Comparison of ENCODE assay signal across 13 cellular contexts in genomic region chr15:57562220-57562769, GRCh38. TPM values are rescaled to one million over a fixed set of nuclear protein-coding genes. Genes with fewer than 3 reads are reported as not detected.
A peak's percentile ranks its signal among the peaks of the same experiment; 100 is the strongest.
DNase-seq lines count a peak whose midpoint lies in the region; ATAC-seq lines count a peak whose summit lies in the region.
"Had no signal": no experiment of that assay in that cellular context is flagged by ENCODE, and none has a peak within 500 bp of the region (broad histone marks: within the 10 kb centered on the region; RNA-seq: fewer than 3 reads in every experiment).

No MANE protein-coding gene starts in this region.

- intact Hi-C loops in cardiac septum (cut with DNase I): loop anchor here (2.0 to 5.0 kb wide), 3 partner anchors 33 to 170 kb away; no protein-coding TSS in a partner anchor

- peaks cover 30% of the 10 kb centered on the region for H3K27me3 Mint-ChIP-seq in activated naive CD8-positive, alpha-beta T cell treated with anti-CD3 and anti-CD28 coated beads for 36 hours
- H3K27me3 Mint-ChIP-seq in stimulated activated naive B cell treated with anti-CD40 and anti-IgM and Interleukin-4, amounts not matched to agents 10 μg/mL and 1 μg/mL and 100 μg/mL, for 72 hours: peaks cover 0 to 9% of the 10 kb centered on the region in 2 donors

- ATAC-seq in stimulated activated naive B cell treated with anti-CD40 and anti-IgM and Interleukin-4, amounts not matched to agents 10 μg/mL and 1 μg/mL and 100 μg/mL, for 72 hours (replicated peaks): no peak
- ATAC-seq: left colon had no signal

- peaks cover 36% of the 10 kb centered on the region for H3K4me1 Mint-ChIP-seq in activated naive CD8-positive, alpha-beta T cell treated with anti-CD3 and anti-CD28 coated beads for 36 hours
- peaks cover 40 to 66% of the 10 kb centered on the region in 2 donors for H3K4me1 Mint-ChIP-seq in stimulated activated naive B cell treated with anti-CD40 and anti-IgM and Interleukin-4, amounts not matched to agents 10 μg/mL and 1 μg/mL and 100 μg/mL, for 72 hours

- H3K27ac Mint-ChIP-seq in activated naive CD8-positive, alpha-beta T cell treated with anti-CD3 and anti-CD28 coated beads for 36 hours: peak overlapping the region; percentile 95
- H3K27ac Mint-ChIP-seq in stimulated activated naive B cell treated with anti-CD40 and anti-IgM and Interleukin-4, amounts not matched to agents 10 μg/mL and 1 μg/mL and 100 μg/mL, for 72 hours: peak overlapping the region; percentile 89
- H3K27ac Mint-ChIP-seq: activated naive CD8-positive, alpha-beta T cell treated with anti-CD3 and anti-CD28 coated beads, Interleukin-2, amount 10 ng/mL, durations not matched to agents 7 days and 5 days had no signal

- H3K36me3 Mint-ChIP-seq in activated naive CD8-positive, alpha-beta T cell treated with anti-CD3 and anti-CD28 coated beads for 36 hours: peaks cover 3% of the 10 kb centered on the region
- H3K36me3 Mint-ChIP-seq in stimulated activated naive B cell treated with anti-CD40 and anti-IgM and Interleukin-4, amounts not matched to agents 10 μg/mL and 1 μg/mL and 100 μg/mL, for 72 hours: peaks cover 0 to 2% of the 10 kb centered on the region in 2 donors
- H3K36me3 Mint-ChIP-seq: activated naive CD8-positive, alpha-beta T cell treated with anti-CD3 and anti-CD28 coated beads, Interleukin-2, amount 10 ng/mL, durations not matched to agents 7 days and 5 days; IgD-negative memory B cell had no signal

- no peak overlapping the region for H3K4me3 Mint-ChIP-seq in activated naive CD8-positive, alpha-beta T cell treated with anti-CD3 and anti-CD28 coated beads for 36 hours
- peak overlapping the region; percentile 21 to 26 for H3K4me3 Mint-ChIP-seq in stimulated activated naive B cell treated with anti-CD40 and anti-IgM and Interleukin-4, amounts not matched to agents 10 μg/mL and 1 μg/mL and 100 μg/mL, for 72 hours
- H3K4me3 Mint-ChIP-seq: activated naive CD8-positive, alpha-beta T cell treated with anti-CD3 and anti-CD28 coated beads, Interleukin-2, amount 10 ng/mL, durations not matched to agents 7 days and 5 days had no signal

- peaks cover 3% of the 10 kb centered on the region for H3K9me3 Mint-ChIP-seq in activated naive CD8-positive, alpha-beta T cell treated with anti-CD3 and anti-CD28 coated beads for 36 hours
- H3K9me3 Mint-ChIP-seq in stimulated activated naive B cell treated with anti-CD40 and anti-IgM and Interleukin-4, amounts not matched to agents 10 μg/mL and 1 μg/mL and 100 μg/mL, for 72 hours: peaks cover 2 to 7% of the 10 kb centered on the region in 2 donors
- H3K9me3 Mint-ChIP-seq: activated naive CD8-positive, alpha-beta T cell treated with anti-CD3 and anti-CD28 coated beads, Interleukin-2, amount 10 ng/mL, durations not matched to agents 7 days and 5 days; IgD-negative memory B cell had no signal

- DNase-seq in activated CD4-positive, alpha-beta T cell treated with anti-CD3 and anti-CD28 coated beads for 48 hours: peak; percentile 14
- DNase-seq in activated CD4-positive, alpha-beta T cell treated with anti-CD3 and anti-CD28 coated beads, Interleukin-2, amount 50 U/mL, for 48 hours: no peak
- DNase-seq in activated naive CD8-positive, alpha-beta T cell treated with anti-CD3 and anti-CD28 coated beads for 36 hours: no peak
- DNase-seq in cardiac septum (ENCODE audit: low spot score) (peak; percentile 84), hepatic stellate cell (ENCODE audit: low spot score) (no peak), retina (no peak), nucleus accumbens (lab: John Stamatoyannopoulos, UW) (no peak)
- DNase-seq in stimulated activated naive B cell treated with anti-CD40 and anti-IgM and Interleukin-4, amounts not matched to agents 10 μg/mL and 1 μg/mL and 100 μg/mL, for 72 hours: no peak
- DNase-seq: activated naive CD8-positive, alpha-beta T cell treated with anti-CD3 and anti-CD28 coated beads, Interleukin-2, amount 10 ng/mL, durations not matched to agents 7 days and 5 days; central memory CD4-positive, alpha-beta T cell; COR-L47 had no signal

RNA-seq across cellular contexts. Expression of gene MYZAP, which starts 29.4 kb away (rescaled TPM):
- not detected for total RNA-seq in activated naive CD8-positive, alpha-beta T cell treated with anti-CD3 and anti-CD28 coated beads for 36 hours
- total RNA-seq in cardiac septum: 658 TPM
- total RNA-seq: activated naive CD8-positive, alpha-beta T cell treated with anti-CD3 and anti-CD28 coated beads, Interleukin-2, amount 10 ng/mL, durations not matched to agents 7 days and 5 days had no signal

Comparison
In these comparisons a context has a peak if more than half of its experiments do, and no peak if none do; other contexts are left out.
1. DNase-seq: peak in activated CD4-positive, alpha-beta T cell treated with anti-CD3 and anti-CD28 coated beads for 48 hours (single experiment) and cardiac septum (single experiment); none in activated CD4-positive, alpha-beta T cell treated with anti-CD3 and anti-CD28 coated beads, Interleukin-2, amount 50 U/mL, for 48 hours (0 of 2), activated naive CD8-positive, alpha-beta T cell treated with anti-CD3 and anti-CD28 coated beads for 36 hours (single experiment), stimulated activated naive B cell treated with anti-CD40 and anti-IgM and Interleukin-4, amounts not matched to agents 10 μg/mL and 1 μg/mL and 100 μg/mL, for 72 hours (single experiment), hepatic stellate cell (single experiment), retina (single experiment) and nucleus accumbens (0 of 56).
2. RNA of gene MYZAP, which starts 29.4 kb away (total RNA-seq): 658 TPM in cardiac septum (single experiment); not detected in activated naive CD8-positive, alpha-beta T cell treated with anti-CD3 and anti-CD28 coated beads for 36 hours; every median in the first group is over 100 times any median in the second.